ENCODE assay signal across 1 cellular context in the genomic region with DNA sequence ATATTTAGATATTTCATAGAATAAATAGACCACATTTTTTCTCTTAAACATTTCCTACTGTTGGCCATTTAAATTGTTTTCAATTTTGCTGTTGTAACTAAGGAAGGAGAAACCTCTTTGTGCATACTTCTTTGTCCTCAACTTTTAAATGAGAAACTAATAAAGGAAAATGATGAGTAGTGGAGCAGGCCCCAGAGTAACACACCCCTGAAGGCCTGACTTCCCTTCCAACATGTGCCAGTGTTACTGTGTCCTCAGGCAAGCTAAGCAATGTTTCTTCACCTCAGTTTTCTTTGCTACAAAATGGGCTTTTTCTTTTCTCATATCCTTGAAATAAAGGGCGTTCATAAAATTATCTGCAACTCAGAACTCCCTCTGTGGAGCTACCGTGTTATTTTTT.
TF ChIP-seq lines count a peak whose summit lies in the region.

No MANE protein-coding gene starts in this region.

TF ChIP-seq in H1, 55 proteins besides CTCF, POLR2A, EP300 and RAD21:
- TF ChIP-seq KDM1A (IDR thresholded peaks at IDR 0.05; ENCODE audit: borderline replicate concordance, low read length) (0 out of 2 replicates have a peak, but pooled peaks have one; percentile 13), SP2 (IDR thresholded peaks at IDR 0.05; ENCODE audit: low read length) (no peak)
